ENCODE assay signal across 18 cellular contexts in the genomic region with DNA sequence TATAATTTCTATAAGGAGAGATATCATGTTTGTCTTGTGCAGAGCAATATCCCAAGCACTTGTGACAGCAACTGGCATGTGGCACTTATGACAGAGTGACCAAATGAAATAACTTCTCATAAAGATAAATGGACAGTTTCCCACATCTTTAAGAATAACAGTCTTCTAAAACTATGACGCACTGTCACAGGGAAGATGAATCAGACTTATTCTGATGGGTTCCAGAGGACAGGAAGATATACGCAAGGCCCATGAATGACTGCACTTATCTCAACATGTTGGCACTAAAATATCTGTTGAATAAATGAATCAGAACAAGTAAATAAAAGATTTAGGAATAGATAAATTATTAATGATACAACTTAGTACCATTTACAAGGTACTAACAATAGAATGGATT.
"Had no signal": no experiment of that assay in that cellular context is flagged by ENCODE, and none has a peak within 500 bp of the region (broad histone marks: within the 10 kb centered on the region; RNA-seq: fewer than 3 reads in every experiment).

No MANE protein-coding gene starts in this region.

- H3K4me3 ChIP-seq: cardiac muscle cell, dorsolateral prefrontal cortex, prostate gland, skin epidermis, suprapubic skin had no signal

- DNase-seq: activated CD4-positive, alpha-beta T cell treated with anti-CD3 and anti-CD28 coated beads, Interleukin-2, amount 50 U/mL, for 1 hour; activated naive CD4-positive, alpha-beta T cell treated with anti-CD3 and anti-CD28 coated beads for 36 hours; activated naive CD8-positive, alpha-beta T cell treated with anti-CD3 and anti-CD28 coated beads, Interleukin-2, amount 50 U/mL, for 24 hours; activated T-cell treated with anti-CD3 and anti-CD28 coated beads for 4 hours; dorsolateral prefrontal cortex; erythroblast; foreskin fibroblast; kidney glomerular epithelial cell; nucleus accumbens; right cardiac atrium; stimulated activated CD4-positive, alpha-beta T cell treated with anti-CD3 and anti-CD28 coated beads, Interleukin-4, amount 100 ng/mL, for 4 hours; stimulated activated CD8-positive, alpha-beta memory T cell treated with anti-CD3 and anti-CD28 coated beads, Interleukin-4, amount 100 ng/mL, for 48 hours; stimulated activated naive CD8-positive, alpha-beta T cell treated with anti-CD3 and anti-CD28 coated beads, Interleukin-15, Interleukin-2, amounts not matched to agents 100 U/mL and 50 U/mL, for 24 hours; trophoblast cell had no signal
